Comparison of ENCODE assay signal across 1 cellular context in the genomic region with DNA sequence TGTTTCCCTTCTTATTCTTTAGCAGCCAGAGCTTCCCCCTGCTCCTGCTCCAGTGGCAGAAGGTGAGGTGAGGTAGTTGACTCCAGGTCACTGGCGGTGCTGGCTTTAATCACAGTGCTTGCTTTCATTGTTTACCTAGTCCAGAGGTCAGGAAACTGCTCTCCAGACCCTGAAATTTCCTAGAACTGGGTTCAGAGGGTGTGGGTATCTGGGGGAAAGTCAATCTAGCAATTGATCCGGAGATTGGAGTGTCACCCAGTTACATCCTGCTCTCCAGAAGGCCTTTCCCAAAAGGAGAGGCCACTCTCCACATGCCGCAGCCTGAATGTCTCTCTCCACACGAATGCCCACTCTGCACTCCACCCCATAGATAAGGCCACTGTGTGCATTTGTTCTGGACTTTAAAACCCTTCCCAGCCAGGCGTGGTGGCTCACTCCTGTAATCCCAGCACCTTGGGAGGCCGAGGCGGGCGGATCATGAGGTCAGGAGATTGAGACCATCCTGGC.
TF ChIP-seq lines count a peak whose summit lies in the region.

No MANE protein-coding gene starts in this region.

TF ChIP-seq in HepG2, 621 proteins besides CTCF, POLR2A, EP300 and RAD21 (continued from another document and continues in another):
- TF ChIP-seq, protein P1, sequence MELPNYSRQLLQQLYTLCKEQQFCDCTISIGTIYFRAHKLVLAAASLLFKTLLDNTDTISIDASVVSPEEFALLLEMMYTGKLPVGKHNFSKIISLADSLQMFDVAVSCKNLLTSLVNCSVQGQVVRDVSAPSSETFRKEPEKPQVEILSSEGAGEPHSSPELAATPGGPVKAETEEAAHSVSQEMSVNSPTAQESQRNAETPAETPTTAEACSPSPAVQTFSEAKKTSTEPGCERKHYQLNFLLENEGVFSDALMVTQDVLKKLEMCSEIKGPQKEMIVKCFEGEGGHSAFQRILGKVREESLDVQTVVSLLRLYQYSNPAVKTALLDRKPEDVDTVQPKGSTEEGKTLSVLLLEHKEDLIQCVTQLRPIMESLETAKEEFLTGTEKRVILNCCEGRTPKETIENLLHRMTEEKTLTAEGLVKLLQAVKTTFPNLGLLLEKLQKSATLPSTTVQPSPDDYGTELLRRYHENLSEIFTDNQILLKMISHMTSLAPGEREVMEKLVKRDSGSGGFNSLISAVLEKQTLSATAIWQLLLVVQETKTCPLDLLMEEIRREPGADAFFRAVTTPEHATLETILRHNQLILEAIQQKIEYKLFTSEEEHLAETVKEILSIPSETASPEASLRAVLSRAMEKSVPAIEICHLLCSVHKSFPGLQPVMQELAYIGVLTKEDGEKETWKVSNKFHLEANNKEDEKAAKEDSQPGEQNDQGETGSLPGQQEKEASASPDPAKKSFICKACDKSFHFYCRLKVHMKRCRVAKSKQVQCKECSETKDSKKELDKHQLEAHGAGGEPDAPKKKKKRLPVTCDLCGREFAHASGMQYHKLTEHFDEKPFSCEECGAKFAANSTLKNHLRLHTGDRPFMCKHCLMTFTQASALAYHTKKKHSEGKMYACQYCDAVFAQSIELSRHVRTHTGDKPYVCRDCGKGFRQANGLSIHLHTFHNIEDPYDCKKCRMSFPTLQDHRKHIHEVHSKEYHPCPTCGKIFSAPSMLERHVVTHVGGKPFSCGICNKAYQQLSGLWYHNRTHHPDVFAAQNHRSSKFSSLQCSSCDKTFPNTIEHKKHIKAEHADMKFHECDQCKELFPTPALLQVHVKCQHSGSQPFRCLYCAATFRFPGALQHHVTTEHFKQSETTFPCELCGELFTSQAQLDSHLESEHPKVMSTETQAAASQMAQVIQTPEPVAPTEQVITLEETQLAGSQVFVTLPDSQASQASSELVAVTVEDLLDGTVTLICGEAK (IDR thresholded peaks at IDR 0.05): no peak
- TF ChIP-seq, protein P1 (CRISPR knock-in tag; IDR thresholded peaks at IDR 0.05): peak; percentile 79
- TF ChIP-seq RAD51 (IDR thresholded peaks at IDR 0.05; ENCODE audit: borderline replicate concordance): no peak
- TF ChIP-seq, protein P2, sequence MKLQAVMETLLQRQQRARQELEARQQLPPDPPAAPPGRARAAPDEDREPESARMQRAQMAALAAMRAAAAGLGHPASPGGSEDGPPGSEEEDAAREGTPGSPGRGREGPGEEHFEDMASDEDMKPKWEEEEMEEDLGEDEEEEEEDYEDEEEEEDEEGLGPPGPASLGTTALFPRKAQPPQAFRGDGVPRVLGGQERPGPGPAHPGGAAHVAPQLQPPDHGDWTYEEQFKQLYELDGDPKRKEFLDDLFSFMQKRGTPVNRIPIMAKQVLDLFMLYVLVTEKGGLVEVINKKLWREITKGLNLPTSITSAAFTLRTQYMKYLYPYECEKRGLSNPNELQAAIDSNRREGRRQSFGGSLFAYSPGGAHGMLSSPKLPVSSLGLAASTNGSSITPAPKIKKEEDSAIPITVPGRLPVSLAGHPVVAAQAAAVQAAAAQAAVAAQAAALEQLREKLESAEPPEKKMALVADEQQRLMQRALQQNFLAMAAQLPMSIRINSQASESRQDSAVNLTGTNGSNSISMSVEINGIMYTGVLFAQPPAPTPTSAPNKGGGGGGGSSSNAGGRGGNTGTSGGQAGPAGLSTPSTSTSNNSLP (IDR thresholded peaks at IDR 0.05; ENCODE audit: low read depth, low read length): peak; percentile 76; the same call in 1 of the 2 replicates
- peak; percentile 76; the same call in 1 of the 2 replicates for TF ChIP-seq MEIS1 (CRISPR knock-in tag; IDR thresholded peaks at IDR 0.05; ENCODE audit: borderline replicate concordance)
- TF ChIP-seq, protein P3, sequence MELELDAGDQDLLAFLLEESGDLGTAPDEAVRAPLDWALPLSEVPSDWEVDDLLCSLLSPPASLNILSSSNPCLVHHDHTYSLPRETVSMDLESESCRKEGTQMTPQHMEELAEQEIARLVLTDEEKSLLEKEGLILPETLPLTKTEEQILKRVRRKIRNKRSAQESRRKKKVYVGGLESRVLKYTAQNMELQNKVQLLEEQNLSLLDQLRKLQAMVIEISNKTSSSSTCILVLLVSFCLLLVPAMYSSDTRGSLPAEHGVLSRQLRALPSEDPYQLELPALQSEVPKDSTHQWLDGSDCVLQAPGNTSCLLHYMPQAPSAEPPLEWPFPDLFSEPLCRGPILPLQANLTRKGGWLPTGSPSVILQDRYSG (CRISPR knock-in tag; IDR thresholded peaks at IDR 0.05): no peak
- no peak for TF ChIP-seq TCF12 (IDR thresholded peaks at IDR 0.05)
- peak; percentile 95 for TF ChIP-seq TCF12 (CRISPR knock-in tag; IDR thresholded peaks at IDR 0.05)
- TF ChIP-seq, protein P4, sequence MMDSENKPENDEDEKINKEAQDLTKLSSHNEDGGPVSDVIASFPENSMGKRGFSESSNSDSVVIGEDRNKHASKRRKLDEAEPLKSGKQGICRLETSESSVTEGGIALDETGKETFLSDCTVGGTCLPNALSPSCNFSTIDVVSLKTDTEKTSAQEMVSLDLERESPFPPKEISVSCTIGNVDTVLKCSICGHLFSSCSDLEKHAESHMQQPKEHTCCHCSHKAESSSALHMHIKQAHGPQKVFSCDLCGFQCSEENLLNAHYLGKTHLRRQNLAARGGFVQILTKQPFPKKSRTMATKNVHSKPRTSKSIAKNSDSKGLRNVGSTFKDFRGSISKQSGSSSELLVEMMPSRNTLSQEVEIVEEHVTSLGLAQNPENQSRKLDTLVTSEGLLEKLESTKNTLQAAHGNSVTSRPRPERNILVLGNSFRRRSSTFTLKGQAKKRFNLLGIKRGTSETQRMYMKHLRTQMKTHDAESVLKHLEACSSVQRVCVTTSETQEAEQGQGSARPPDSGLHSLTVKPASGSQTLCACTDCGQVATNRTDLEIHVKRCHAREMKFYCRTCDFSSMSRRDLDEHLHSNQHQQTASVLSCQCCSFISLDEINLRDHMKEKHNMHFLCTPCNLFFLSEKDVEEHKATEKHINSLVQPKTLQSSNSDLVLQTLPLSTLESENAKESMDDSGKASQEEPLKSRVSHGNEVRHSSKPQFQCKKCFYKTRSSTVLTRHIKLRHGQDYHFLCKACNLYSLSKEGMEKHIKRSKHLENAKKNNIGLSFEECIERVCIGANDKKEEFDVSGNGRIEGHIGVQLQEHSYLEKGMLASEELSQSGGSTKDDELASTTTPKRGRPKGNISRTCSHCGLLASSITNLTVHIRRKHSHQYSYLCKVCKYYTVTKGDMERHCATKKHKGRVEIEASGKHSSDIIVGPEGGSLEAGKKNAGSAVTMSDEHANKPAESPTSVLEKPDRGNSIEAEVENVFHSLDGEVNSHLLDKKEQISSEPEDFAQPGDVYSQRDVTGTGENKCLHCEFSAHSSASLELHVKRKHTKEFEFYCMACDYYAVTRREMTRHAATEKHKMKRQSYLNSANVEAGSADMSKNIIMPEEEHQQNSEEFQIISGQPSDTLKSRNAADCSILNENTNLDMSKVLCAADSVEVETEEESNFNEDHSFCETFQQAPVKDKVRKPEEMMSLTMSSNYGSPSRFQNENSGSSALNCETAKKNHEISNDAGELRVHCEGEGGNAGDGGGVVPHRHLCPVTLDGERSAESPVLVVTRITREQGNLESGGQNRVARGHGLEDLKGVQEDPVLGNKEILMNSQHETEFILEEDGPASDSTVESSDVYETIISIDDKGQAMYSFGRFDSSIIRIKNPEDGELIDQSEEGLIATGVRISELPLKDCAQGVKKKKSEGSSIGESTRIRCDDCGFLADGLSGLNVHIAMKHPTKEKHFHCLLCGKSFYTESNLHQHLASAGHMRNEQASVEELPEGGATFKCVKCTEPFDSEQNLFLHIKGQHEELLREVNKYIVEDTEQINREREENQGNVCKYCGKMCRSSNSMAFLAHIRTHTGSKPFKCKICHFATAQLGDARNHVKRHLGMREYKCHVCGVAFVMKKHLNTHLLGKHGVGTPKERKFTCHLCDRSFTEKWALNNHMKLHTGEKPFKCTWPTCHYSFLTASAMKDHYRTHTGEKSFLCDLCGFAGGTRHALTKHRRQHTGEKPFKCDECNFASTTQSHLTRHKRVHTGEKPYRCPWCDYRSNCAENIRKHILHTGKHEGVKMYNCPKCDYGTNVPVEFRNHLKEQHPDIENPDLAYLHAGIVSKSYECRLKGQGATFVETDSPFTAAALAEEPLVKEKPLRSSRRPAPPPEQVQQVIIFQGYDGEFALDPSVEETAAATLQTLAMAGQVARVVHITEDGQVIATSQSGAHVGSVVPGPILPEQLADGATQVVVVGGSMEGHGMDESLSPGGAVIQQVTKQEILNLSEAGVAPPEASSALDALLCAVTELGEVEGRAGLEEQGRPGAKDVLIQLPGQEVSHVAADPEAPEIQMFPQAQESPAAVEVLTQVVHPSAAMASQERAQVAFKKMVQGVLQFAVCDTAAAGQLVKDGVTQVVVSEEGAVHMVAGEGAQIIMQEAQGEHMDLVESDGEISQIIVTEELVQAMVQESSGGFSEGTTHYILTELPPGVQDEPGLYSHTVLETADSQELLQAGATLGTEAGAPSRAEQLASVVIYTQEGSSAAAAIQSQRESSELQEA (CRISPR knock-in tag; IDR thresholded peaks at IDR 0.05; ENCODE audit: not compliant biosample characterization): no peak
- TF ChIP-seq, protein P5, sequence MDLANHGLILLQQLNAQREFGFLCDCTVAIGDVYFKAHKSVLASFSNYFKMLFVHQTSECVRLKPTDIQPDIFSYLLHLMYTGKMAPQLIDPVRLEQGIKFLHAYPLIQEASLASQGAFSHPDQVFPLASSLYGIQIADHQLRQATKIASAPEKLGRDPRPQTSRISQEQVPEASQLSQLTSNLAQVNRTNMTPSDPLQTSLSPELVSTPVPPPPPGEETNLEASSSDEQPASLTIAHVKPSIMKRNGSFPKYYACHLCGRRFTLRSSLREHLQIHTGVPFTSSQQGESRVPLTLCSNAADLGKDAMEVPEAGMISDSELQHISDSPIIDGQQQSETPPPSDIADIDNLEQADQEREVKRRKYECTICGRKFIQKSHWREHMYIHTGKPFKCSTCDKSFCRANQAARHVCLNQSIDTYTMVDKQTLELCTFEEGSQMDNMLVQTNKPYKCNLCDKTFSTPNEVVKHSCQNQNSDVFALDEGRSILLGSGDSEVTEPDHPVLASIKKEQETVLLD (CRISPR knock-in tag; IDR thresholded peaks at IDR 0.05; ENCODE audit: low read depth): no peak
- no peak; the same call in 1 of the 2 replicates for TF ChIP-seq ZNF552 (CRISPR knock-in tag; IDR thresholded peaks at IDR 0.05; ENCODE audit: borderline replicate concordance)
- 0 out of 2 replicates have a peak, but pooled peaks have one; percentile 51 for TF ChIP-seq BRCA1 (CRISPR knock-in tag; IDR thresholded peaks at IDR 0.05)
- TF ChIP-seq JARID2 (CRISPR knock-in tag; IDR thresholded peaks at IDR 0.05; ENCODE audit: insufficient replicate concordance): no peak
- TF ChIP-seq ZNF615 (CRISPR knock-in tag; IDR thresholded peaks at IDR 0.05; ENCODE audit: borderline replicate concordance): peak; percentile 41; the same call in 1 of the 2 replicates
- TF ChIP-seq, protein P6, sequence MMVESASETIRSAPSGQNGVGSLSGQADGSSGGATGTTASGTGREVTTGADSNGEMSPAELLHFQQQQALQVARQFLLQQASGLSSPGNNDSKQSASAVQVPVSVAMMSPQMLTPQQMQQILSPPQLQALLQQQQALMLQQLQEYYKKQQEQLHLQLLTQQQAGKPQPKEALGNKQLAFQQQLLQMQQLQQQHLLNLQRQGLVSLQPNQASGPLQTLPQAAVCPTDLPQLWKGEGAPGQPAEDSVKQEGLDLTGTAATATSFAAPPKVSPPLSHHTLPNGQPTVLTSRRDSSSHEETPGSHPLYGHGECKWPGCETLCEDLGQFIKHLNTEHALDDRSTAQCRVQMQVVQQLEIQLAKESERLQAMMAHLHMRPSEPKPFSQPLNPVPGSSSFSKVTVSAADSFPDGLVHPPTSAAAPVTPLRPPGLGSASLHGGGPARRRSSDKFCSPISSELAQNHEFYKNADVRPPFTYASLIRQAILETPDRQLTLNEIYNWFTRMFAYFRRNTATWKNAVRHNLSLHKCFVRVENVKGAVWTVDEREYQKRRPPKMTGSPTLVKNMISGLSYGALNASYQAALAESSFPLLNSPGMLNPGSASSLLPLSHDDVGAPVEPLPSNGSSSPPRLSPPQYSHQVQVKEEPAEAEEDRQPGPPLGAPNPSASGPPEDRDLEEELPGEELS (CRISPR knock-in tag; IDR thresholded peaks at IDR 0.05): peak; percentile 90
- TF ChIP-seq CAMTA2 (CRISPR knock-in tag; IDR thresholded peaks at IDR 0.05; ENCODE audit: borderline replicate concordance): no peak
- TF ChIP-seq KLF11 (CRISPR knock-in tag; IDR thresholded peaks at IDR 0.05): peak; percentile 68; the same call in 1 of the 2 replicates
- peak; percentile 67; the same call in 1 of the 2 replicates for TF ChIP-seq ELF4 (CRISPR knock-in tag; IDR thresholded peaks at IDR 0.05; ENCODE audit: borderline replicate concordance)
- no peak for TF ChIP-seq ZNF234 (CRISPR knock-in tag; conservative IDR thresholded peaks at IDR 0.05)
- TF ChIP-seq PHF21A (CRISPR knock-in tag; IDR thresholded peaks at IDR 0.05): peak; percentile 95
- peak; percentile 70 for TF ChIP-seq ZFX (CRISPR knock-in tag; IDR thresholded peaks at IDR 0.05; ENCODE audit: low read depth)
- TF ChIP-seq ZNF230 (CRISPR knock-in tag; IDR thresholded peaks at IDR 0.05): 0 out of 2 replicates have a peak, but pooled peaks have one; percentile 53
- no peak for TF ChIP-seq PAWR (CRISPR knock-in tag; IDR thresholded peaks at IDR 0.05; ENCODE audit: borderline replicate concordance)
- no peak for TF ChIP-seq NAIF1 (CRISPR knock-in tag; IDR thresholded peaks at IDR 0.05; ENCODE audit: borderline replicate concordance)
- no peak for TF ChIP-seq IKZF1 (IDR thresholded peaks at IDR 0.05)
- TF ChIP-seq EED (CRISPR knock-in tag; IDR thresholded peaks at IDR 0.05): no peak
